17 cellular contexts compared by ENCODE assay signal in the genomic region with DNA sequence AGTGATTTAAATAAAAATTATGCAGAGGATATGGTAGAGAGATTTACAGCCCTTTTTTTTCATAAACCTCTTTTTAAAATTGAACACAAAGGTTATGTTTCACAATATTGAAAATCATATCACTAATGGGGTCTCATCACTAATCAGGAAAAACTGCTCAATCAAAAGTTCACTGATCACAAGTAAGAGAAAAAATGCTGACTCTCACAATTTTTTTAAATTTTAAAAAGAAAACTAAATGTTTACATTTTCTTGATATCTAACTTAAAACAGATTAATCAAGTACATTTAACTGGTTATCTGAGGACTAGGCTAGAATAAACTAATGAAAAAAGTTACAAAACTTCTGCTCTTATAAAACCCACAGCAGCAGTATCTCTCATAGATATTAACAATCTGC. TPM values are rescaled to one million over a fixed set of nuclear protein-coding genes. Genes with fewer than 3 reads are reported as not detected.
DNase-seq lines count a peak whose midpoint lies in the region; ATAC-seq, FAIRE-seq and TF ChIP-seq lines count a peak whose summit lies in the region.
"Had no signal": no experiment of that assay in that cellular context is flagged by ENCODE, and none has a peak within 500 bp of the region (broad histone marks: within the 10 kb centered on the region; RNA-seq: fewer than 3 reads in every experiment).

No MANE protein-coding gene starts in this region.

- H3K9me3 Mint-ChIP-seq in chondrocyte (ENCODE audit: low read depth) = no peaks in the 10 kb centered on the region

- TF ChIP-seq CTCF in HepG2 (CRISPR knock-in tag; IDR thresholded peaks at IDR 0.05) (no peak), right lobe of liver (IDR thresholded peaks at IDR 0.05) (no peak), chondrocyte (IDR thresholded peaks at IDR 0.05) (no peak), testis (IDR thresholded peaks at IDR 0.05) (no peak)

- POLR2A ChIA-PET in HepG2 (lab: Yijun Ruan, JAX) = no interaction called here

- H3K27ac ChIP-seq in HepG2 (ENCODE audit: extremely low read length, insufficient read depth, low read length) (no peak overlapping the region), right lobe of liver (no peak overlapping the region), mesenchymal stem cell (ENCODE audit: low read length, poor library complexity, severe bottlenecking) (no peak overlapping the region), testis (no peak overlapping the region)
- H3K27ac ChIP-seq: 22Rv1, KMS-11 had no signal

- no peak overlapping the region for H4K91ac ChIP-seq in mesenchymal stem cell (ENCODE audit: low read length)

- in situ Hi-C loops in HepG2 (cut with HindIII; ENCODE audit: extremely low pct_ligation_motif_present, low pct_unique_long_range_greater_than_20kb) = loop anchor here (10.0 kb wide), 1 partner anchor 321 kb away; a partner anchor contains a TSS

- no peaks in the 10 kb centered on the region for H3K27me3 Mint-ChIP-seq in chondrocyte (ENCODE audit: low read depth)

- H3K4me3 Mint-ChIP-seq in chondrocyte (ENCODE audit: unreplicated experiment) = no peak overlapping the region

- TF ChIP-seq EP300 in HepG2 (IDR thresholded peaks at IDR 0.05; ENCODE audit: low read depth in 2 of 2, low read length in 2 of 2) (no peak), HepG2 (CRISPR knock-in tag; IDR thresholded peaks at IDR 0.05; ENCODE audit: borderline replicate concordance) (no peak)

- H2AFZ ChIP-seq in HepG2 (ENCODE audit: low read length) (no peak overlapping the region), mesenchymal stem cell (ENCODE audit: low read depth, low read length) (no peak overlapping the region)

- no peak overlapping the region for H2BK15ac ChIP-seq in mesenchymal stem cell (ENCODE audit: low read depth, poor library complexity, severe bottlenecking)

- no peak overlapping the region for H3K4me3 ChIP-seq in HepG2 (replicated peaks in 1 of 3; ENCODE audit: insufficient read depth in 1 of 3, low read depth in 2 of 3, low read length in 3 of 3)
- no peak overlapping the region for H3K4me3 ChIP-seq in right lobe of liver
- no peak overlapping the region for H3K4me3 ChIP-seq in mesenchymal stem cell (ENCODE audit: insufficient read depth in 1 of 2, low read depth in 1 of 2, low read length in 2 of 2)
- H3K4me3 ChIP-seq in MG63 = no peak overlapping the region
- no peak overlapping the region for H3K4me3 ChIP-seq in testis

- H3K27me3 ChIP-seq in HepG2 (ENCODE audit: control insufficient read depth in 1 of 2, insufficient read depth in 2 of 2, low read length in 2 of 2) (no peaks in the 10 kb centered on the region), right lobe of liver (no peaks in the 10 kb centered on the region), mesenchymal stem cell (ENCODE audit: control insufficient read depth in 1 of 2, insufficient read depth in 1 of 2, low read length in 2 of 2) (no peaks in the 10 kb centered on the region), MG63 (no peaks in the 10 kb centered on the region), testis (no peaks in the 10 kb centered on the region)

- H3K4me1 ChIP-seq in HepG2 (ENCODE audit: insufficient read depth, low read length) (no peaks in the 10 kb centered on the region), right lobe of liver (no peaks in the 10 kb centered on the region), mesenchymal stem cell (ENCODE audit: control insufficient read depth, insufficient read depth, low read depth, low read length) (no peaks in the 10 kb centered on the region), testis (no peaks in the 10 kb centered on the region)

- H3K4ac ChIP-seq in mesenchymal stem cell (ENCODE audit: low read depth in 1 of 2, low read length in 2 of 2) = no peak overlapping the region

- no peak overlapping the region for H3K14ac ChIP-seq in mesenchymal stem cell (ENCODE audit: low read length in 2 of 2)

- peaks cover 4 to 29% of the 10 kb centered on the region in 2 experiments for H3K36me3 ChIP-seq in HepG2 (replicated peaks in 1 of 2; ENCODE audit: control insufficient read depth in 1 of 2, insufficient read depth in 2 of 2, low read length in 2 of 2)
- H3K36me3 ChIP-seq in right lobe of liver = peaks cover 0 to 55% (median 13%) of the 10 kb centered on the region in 4 donors
- peaks cover 3 to 80% of the 10 kb centered on the region in 2 experiments for H3K36me3 ChIP-seq in mesenchymal stem cell (ENCODE audit: control insufficient read depth in 1 of 2, insufficient read depth in 2 of 2, low read depth in 1 of 2, low read length in 2 of 2)
- peaks cover 15% of the 10 kb centered on the region for H3K36me3 ChIP-seq in MG63
- no peaks in the 10 kb centered on the region for H3K36me3 ChIP-seq in testis (ENCODE audit: low read depth, missing control alignments)

- no peak overlapping the region for H3K23ac ChIP-seq in mesenchymal stem cell (ENCODE audit: low read length in 2 of 2)

- H3K18ac ChIP-seq in mesenchymal stem cell (ENCODE audit: low read depth in 1 of 2, low read length in 2 of 2) = no peak overlapping the region

- intact Hi-C loops in HepG2 (cut with micrococcal nuclease; ENCODE audit: unreplicated experiment) (loop anchor here (1.0 to 5.0 kb wide), 3 partner anchors 77 to 808 kb away; no protein-coding TSS in a partner anchor), right lobe of liver (cut with DNase I) (no loop called here), testis (cut with DNase I; ENCODE audit: low total_unique reads) (no loop called here)

- no peaks in the 10 kb centered on the region for H4K20me1 ChIP-seq in HepG2 (ENCODE audit: insufficient read depth, low read length)

- no peak overlapping the region for H3K4me2 ChIP-seq in HepG2 (ENCODE audit: low read depth, low read length)
- no peak overlapping the region for H3K4me2 ChIP-seq in mesenchymal stem cell (ENCODE audit: low read length, poor library complexity, severe bottlenecking)
- H3K4me2 ChIP-seq: KMS-11, SK-N-SH had no signal

- H2AK5ac ChIP-seq in mesenchymal stem cell (ENCODE audit: low read length, severe bottlenecking) = no peak overlapping the region

- H3K9ac ChIP-seq in HepG2 (ENCODE audit: insufficient read depth, low read depth, low read length) (no peak overlapping the region), mesenchymal stem cell (ENCODE audit: low read length) (peak overlapping the region; percentile 10)
- H3K9ac ChIP-seq: KMS-11, SK-N-SH had no signal

- H4K8ac ChIP-seq in mesenchymal stem cell (ENCODE audit: low read length) = no peak overlapping the region

- no peak for TF ChIP-seq RAD21 in HepG2 (CRISPR knock-in tag; IDR thresholded peaks at IDR 0.05)

- H3K4me1 Mint-ChIP-seq in chondrocyte (ENCODE audit: low read depth) = peaks cover 10% of the 10 kb centered on the region

- H2BK12ac ChIP-seq in mesenchymal stem cell (ENCODE audit: low read length in 2 of 2) = no peak overlapping the region

- no peak for ATAC-seq in HepG2
- ATAC-seq in right lobe of liver = no peak

- CTCF ChIA-PET in HepG2 (lab: Yijun Ruan, JAX; ENCODE audit: low intra/inter-chr PET ratio, low total read pairs) = interaction anchor here (1.7 kb wide), 1 partner anchor 324 kb away, joined by 6 read pairs; no protein-coding TSS in a partner anchor

- no peaks in the 10 kb centered on the region for H3K9me3 ChIP-seq in HepG2 (ENCODE audit: low read length)
- H3K9me3 ChIP-seq in right lobe of liver = no peaks in the 10 kb centered on the region
- H3K9me3 ChIP-seq in mesenchymal stem cell (ENCODE audit: control insufficient read depth, low read length) = no peaks in the 10 kb centered on the region
- no peaks in the 10 kb centered on the region for H3K9me3 ChIP-seq in MG63
- no peaks in the 10 kb centered on the region for H3K9me3 ChIP-seq in testis
- H3K9me3 ChIP-seq: SK-N-SH had no signal

- peaks cover 5% of the 10 kb centered on the region for H3K79me1 ChIP-seq in mesenchymal stem cell (replicated peaks; ENCODE audit: low read length, poor library complexity, severe bottlenecking)

- H3K27ac Mint-ChIP-seq in chondrocyte (ENCODE audit: unreplicated experiment) = peak overlapping the region; percentile 22

- DNase-seq in HepG2 (ENCODE audit: low spot score) (no peak), right lobe of liver (no peak), chondrocyte (ENCODE audit: low spot score) (no peak), mesenchymal stem cell (no peak), MG63 (no peak), testis (no peak), SW 1271 (lab: John Stamatoyannopoulos, UW) (no peak)
- DNase-seq: NCI-H187, NCI-H2081 treated with DMSO at 0.1 percent for 48 hours, NCI-H226, NCI-H510A, SIG-M5 had no signal

- no peak overlapping the region for H2BK5ac ChIP-seq in mesenchymal stem cell (ENCODE audit: low read depth, low read length, poor library complexity, severe bottlenecking)

- no peak overlapping the region for H2BK120ac ChIP-seq in mesenchymal stem cell (ENCODE audit: low read depth, low read length)

- TF ChIP-seq POLR2A in HepG2 (IDR thresholded peaks at IDR 0.05; ENCODE audit: insufficient read depth in 1 of 2, low read depth in 2 of 2, low read length in 2 of 2) = no peak
- TF ChIP-seq POLR2A in right lobe of liver (IDR thresholded peaks at IDR 0.05) = no peak
- TF ChIP-seq POLR2A in testis (IDR thresholded peaks at IDR 0.05) = no peak

- no TSS peak for BruUV-seq in HepG2 (replicated peaks; lab: Mats Ljungman, UMichigan)

- FAIRE-seq in HepG2 (lab: Jason Lieb, UNC) = no peak
- FAIRE-seq: GM12892, HTR-8/SVneo had no signal

- peaks cover 10% of the 10 kb centered on the region for H3K79me2 ChIP-seq in HepG2 (ENCODE audit: insufficient read depth, low read length)

- peaks cover 6% of the 10 kb centered on the region for H3K36me3 Mint-ChIP-seq in chondrocyte (ENCODE audit: low read depth)

RNA-seq across cellular contexts. Expression of a gene that starts 8.5 kb away (rescaled TPM):
- total RNA-seq in HepG2 (2016; rRNA removed; fragmentation: Illumina TruSeq; extraction: Trizol) (47.6 and 81.0 TPM in 2 replicates), right lobe of liver (10 to 100 TPM; 14.7 to 24.6 (median 18.9) TPM), chondrocyte (34.2 to 38.8 TPM (median 36.2 TPM) in 3 replicates), testis (10 to 100 TPM; 42.0 to 51.7 TPM)
- 10.6 and 13.0 TPM in 2 replicates for total RNA-seq in HepG2 (2016; cell fraction: cytosol; rRNA removed; fragmentation: Illumina TruSeq; extraction: Trizol; ENCODE audit: low read depth)
- 48.9 and 81.8 TPM in 2 replicates for total RNA-seq in HepG2 (2016; cell fraction: insoluble cytoplasmic fraction; rRNA removed; fragmentation: Illumina TruSeq; extraction: Trizol)
- 33.6 and 35.1 TPM in 2 replicates for total RNA-seq in HepG2 (2016; cell fraction: membrane; rRNA removed; fragmentation: Illumina TruSeq; extraction: Trizol)
- 21.1 and 23.6 TPM in 2 replicates for total RNA-seq in HepG2 (2016; cell fraction: nucleus; rRNA removed; fragmentation: Illumina TruSeq; extraction: Trizol)
- polyA plus RNA-seq in HepG2 (2011; rRNA removed) (37.2 and 49.1 TPM in 2 replicates), testis (ENCODE audit: insufficient read depth, low read depth, low replicate concordance) (50.2 TPM)
- polyA plus RNA-seq in HepG2 (2011; cell fraction: cytosol; rRNA removed) = 18.2 and 34.5 TPM in 2 replicates
- polyA plus RNA-seq in HepG2 (2011; cell fraction: nucleus; rRNA removed) = 7.1 and 8.3 TPM in 2 replicates
- 26.1 and 31.9 TPM in 2 replicates for polyA plus RNA-seq in HepG2 (2012)
- 11.8 and 15.4 TPM in 2 replicates for polyA plus RNA-seq in HepG2 (2016; cell fraction: cytosol; fragmentation: Illumina TruSeq; extraction: Trizol; ENCODE audit: low read depth)
- polyA plus RNA-seq in HepG2 (2016; cell fraction: insoluble cytoplasmic fraction; fragmentation: Illumina TruSeq; extraction: Trizol; ENCODE audit: low read depth) = 79.9 and 90.6 TPM in 2 replicates
- polyA plus RNA-seq in HepG2 (2016; cell fraction: membrane; fragmentation: Illumina TruSeq; extraction: Trizol; ENCODE audit: low read depth) = 29.9 and 35.6 TPM in 2 replicates
- 32.3 and 35.9 TPM in 2 replicates for polyA plus RNA-seq in HepG2 (2016; cell fraction: nucleus; fragmentation: Illumina TruSeq; extraction: Trizol; ENCODE audit: insufficient read depth, low read depth)
- 5.5 and 8.5 TPM in 2 replicates for polyA minus RNA-seq in HepG2 (2011; rRNA and poly(A)+ RNA removed; ENCODE audit: low replicate concordance)
- polyA minus RNA-seq in HepG2 (2011; cell fraction: cytosol; rRNA and poly(A)+ RNA removed) = 10.5 and 16.0 TPM in 2 replicates
- 12.2 and 15.8 TPM in 2 replicates for polyA minus RNA-seq in HepG2 (2011; cell fraction: nucleus; rRNA and poly(A)+ RNA removed)
- polyA plus RNA-seq in mesenchymal stem cell (2013, experiment 1 of 2) = 47.9 TPM
- 50.4 TPM for polyA plus RNA-seq in mesenchymal stem cell (2013, experiment 2 of 2)
- total RNA-seq in MG63 (2014; rRNA removed; shearing (Covaris generic); ENCODE audit: low replicate concordance) = 19.2 and 38.2 TPM in 2 replicates
